In genomic region chr14:65102441-65103149, GRCh38 we compare ENCODE assay signal across 1 cellular context.
TF ChIP-seq lines count a peak whose summit lies in the region.

Gene MAX (minus strand): TSS chr14:65102517. CDS start chr14:65102339, 178 bp downstream.

TF ChIP-seq in HepG2, 621 proteins besides CTCF, POLR2A, EP300 and RAD21 (continued from another document and continues in another):
- TF ChIP-seq PRDM15 (CRISPR knock-in tag; IDR thresholded peaks at IDR 0.05) (peak; percentile 59; the same call in 1 of the 2 replicates), TP53 (CRISPR knock-in tag; conservative IDR thresholded peaks at IDR 0.05) (0 out of 2 replicates have a peak, but pooled peaks have one; percentile 19), ZNF569 (CRISPR knock-in tag; IDR thresholded peaks at IDR 0.05; ENCODE audit: borderline replicate concordance) (no peak), FOSL2 (CRISPR knock-in tag; IDR thresholded peaks at IDR 0.05) (peak; percentile 26; the same call in 1 of the 2 replicates), ZNF639 (CRISPR knock-in tag; conservative IDR thresholded peaks at IDR 0.05) (peak; percentile 50; the same call in 1 of the 2 replicates), AKNA (CRISPR knock-in tag; IDR thresholded peaks at IDR 0.05; ENCODE audit: borderline replicate concordance) (no peak), ZSCAN12 (CRISPR knock-in tag; IDR thresholded peaks at IDR 0.05) (no peak), POLR2AphosphoS5 (IDR thresholded peaks at IDR 0.05; ENCODE audit: low read depth, low read length) (peak; percentile 93), ZNF782 (CRISPR knock-in tag; IDR thresholded peaks at IDR 0.05; ENCODE audit: borderline replicate concordance) (0 out of 2 replicates have a peak, but pooled peaks have one; percentile 1), YEATS4 (CRISPR knock-in tag; IDR thresholded peaks at IDR 0.05; ENCODE audit: borderline replicate concordance) (peak; percentile 89), SP140L (CRISPR knock-in tag; IDR thresholded peaks at IDR 0.05; ENCODE audit: borderline replicate concordance) (no peak), KLF6 (CRISPR knock-in tag; IDR thresholded peaks at IDR 0.05) (0 out of 2 replicates have a peak, but pooled peaks have one; percentile 54), ERF (CRISPR knock-in tag; IDR thresholded peaks at IDR 0.05) (no peak), SAFB2 (CRISPR knock-in tag; IDR thresholded peaks at IDR 0.05; ENCODE audit: borderline replicate concordance, low read depth) (no peak), ZNF704 (CRISPR knock-in tag; IDR thresholded peaks at IDR 0.05; ENCODE audit: borderline replicate concordance) (no peak), REST (IDR thresholded peaks at IDR 0.05; ENCODE audit: borderline replicate concordance in 1 of 2, low read depth in 1 of 2, low read length in 2 of 2) (peak in 1 of 2 experiments; percentile 37; a peak in 1 of 4 replicates), SMAD3 (CRISPR knock-in tag; IDR thresholded peaks at IDR 0.05) (peak; percentile 60; the same call in 1 of the 2 replicates), HDAC1 (CRISPR knock-in tag; IDR thresholded peaks at IDR 0.05) (peak; percentile 66), ZNF549 (CRISPR knock-in tag; IDR thresholded peaks at IDR 0.05) (no peak), PAWR (CRISPR knock-in tag; IDR thresholded peaks at IDR 0.05; ENCODE audit: borderline replicate concordance) (no peak), SMYD3 (CRISPR knock-in tag; IDR thresholded peaks at IDR 0.05) (no peak), KLF11 (CRISPR knock-in tag; IDR thresholded peaks at IDR 0.05) (no peak), ZNF550 (CRISPR knock-in tag; IDR thresholded peaks at IDR 0.05; ENCODE audit: borderline replicate concordance) (no peak), MXD3 (CRISPR knock-in tag; IDR thresholded peaks at IDR 0.05) (peak; percentile 85; the same call in 1 of the 2 replicates), ZNF710 (CRISPR knock-in tag; IDR thresholded peaks at IDR 0.05; ENCODE audit: borderline replicate concordance) (no peak), GATAD1 (CRISPR knock-in tag; IDR thresholded peaks at IDR 0.05) (peak; percentile 85), YEATS2 (CRISPR knock-in tag; IDR thresholded peaks at IDR 0.05; ENCODE audit: borderline replicate concordance) (peak; percentile 34; the same call in 1 of the 2 replicates), NR2F1 (CRISPR knock-in tag; IDR thresholded peaks at IDR 0.05) (no peak), RBM39 (IDR thresholded peaks at IDR 0.05; ENCODE audit: low read depth, low read length, poor library complexity, severe bottlenecking) (no peak), TFDP1 (CRISPR knock-in tag; IDR thresholded peaks at IDR 0.05; ENCODE audit: borderline replicate concordance) (peak; percentile 84; the same call in 1 of the 2 replicates), KDM4B (CRISPR knock-in tag; IDR thresholded peaks at IDR 0.05) (no peak), ISL2 (CRISPR knock-in tag; IDR thresholded peaks at IDR 0.05) (no peak), ZNF619 (CRISPR knock-in tag; IDR thresholded peaks at IDR 0.05) (0 out of 2 replicates have a peak, but pooled peaks have one; percentile 3), KDM6A (CRISPR knock-in tag; IDR thresholded peaks at IDR 0.05; ENCODE audit: low read depth) (no peak), RARA (CRISPR knock-in tag; IDR thresholded peaks at IDR 0.05) (no peak), HBP1 (CRISPR knock-in tag; IDR thresholded peaks at IDR 0.05; ENCODE audit: low read depth) (peak; percentile 15)
